ENCODE assay signal across 1 cellular context in genomic region chr9:83526901-83527300, GRCh38.
TF ChIP-seq lines count a peak whose summit lies in the region.

No MANE protein-coding gene starts in this region.

TF ChIP-seq in HepG2, 621 proteins besides CTCF, POLR2A, EP300 and RAD21 (continues in another document):
- TF ChIP-seq MAX (IDR thresholded peaks at IDR 0.05) (0 out of 2 replicates have a peak, but pooled peaks have one; percentile 19), HOXA7 (CRISPR knock-in tag; IDR thresholded peaks at IDR 0.05) (no peak), LCORL (IDR thresholded peaks at IDR 0.05) (no peak), LCORL (CRISPR knock-in tag; IDR thresholded peaks at IDR 0.05) (no peak), SMAD1 (CRISPR knock-in tag; IDR thresholded peaks at IDR 0.05; ENCODE audit: borderline replicate concordance, low read depth) (no peak), ZBTB25 (CRISPR knock-in tag; IDR thresholded peaks at IDR 0.05) (no peak), NCOA2 (CRISPR knock-in tag; IDR thresholded peaks at IDR 0.05) (peak; percentile 70), ZNF580 (CRISPR knock-in tag; IDR thresholded peaks at IDR 0.05; ENCODE audit: borderline replicate concordance, low read depth) (peak; percentile 54; the same call in 1 of the 2 replicates), ZSCAN25 (CRISPR knock-in tag; IDR thresholded peaks at IDR 0.05) (no peak), HDAC6 (IDR thresholded peaks at IDR 0.05; ENCODE audit: low read depth, low read length) (no peak), ELF3 (CRISPR knock-in tag; IDR thresholded peaks at IDR 0.05) (0 out of 2 replicates have a peak, but pooled peaks have one; percentile 12), ATF4 (CRISPR knock-in tag; IDR thresholded peaks at IDR 0.05) (no peak), DMAP1 (CRISPR knock-in tag; IDR thresholded peaks at IDR 0.05) (no peak; the same call in 1 of the 2 replicates), CBX1 (IDR thresholded peaks at IDR 0.05; ENCODE audit: low read depth) (no peak), TEAD3 (CRISPR knock-in tag; optimal IDR thresholded peaks at IDR 0.05; ENCODE audit: borderline replicate concordance) (peak; percentile 83), POLR2G (IDR thresholded peaks at IDR 0.05; ENCODE audit: low read depth, low read length) (peak; percentile 30; the same call in 1 of the 2 replicates), CEBPG (CRISPR knock-in tag; IDR thresholded peaks at IDR 0.05) (peak; percentile 57; the same call in 1 of the 2 replicates), ISL2 (CRISPR knock-in tag; IDR thresholded peaks at IDR 0.05) (0 out of 2 replicates have a peak, but pooled peaks have one; percentile 18), SNRNP70 (IDR thresholded peaks at IDR 0.05; ENCODE audit: low read depth, low read length) (no peak), ZNF3 (CRISPR knock-in tag; IDR thresholded peaks at IDR 0.05) (no peak), ZNF124 (CRISPR knock-in tag; IDR thresholded peaks at IDR 0.05) (0 out of 2 replicates have a peak, but pooled peaks have one; percentile 45), TOE1 (CRISPR knock-in tag; IDR thresholded peaks at IDR 0.05) (no peak), ZFP90 (CRISPR knock-in tag; IDR thresholded peaks at IDR 0.05; ENCODE audit: borderline replicate concordance) (0 out of 2 replicates have a peak, but pooled peaks have one; percentile 15), MED8 (CRISPR knock-in tag; IDR thresholded peaks at IDR 0.05; ENCODE audit: insufficient replicate concordance) (no peak), HOXA3 (CRISPR knock-in tag; IDR thresholded peaks at IDR 0.05) (no peak; the same call in 1 of the 2 replicates), PATZ1 (CRISPR knock-in tag; IDR thresholded peaks at IDR 0.05) (peak; percentile 63), FOXA3 (CRISPR knock-in tag; IDR thresholded peaks at IDR 0.05) (peak; percentile 54; the same call in 1 of the 2 replicates), HINFP (CRISPR knock-in tag; IDR thresholded peaks at IDR 0.05; ENCODE audit: low read depth) (no peak), ZNF644 (CRISPR knock-in tag; IDR thresholded peaks at IDR 0.05; ENCODE audit: low read depth) (peak; percentile 54), FOXO1 (CRISPR knock-in tag; IDR thresholded peaks at IDR 0.05) (peak; percentile 46), PTBP1 (IDR thresholded peaks at IDR 0.05; ENCODE audit: low read depth, low read length, poor library complexity, severe bottlenecking) (no peak), SAP130 (CRISPR knock-in tag; IDR thresholded peaks at IDR 0.05; ENCODE audit: low read depth) (peak; percentile 45; the same call in 1 of the 2 replicates), RCOR2 (CRISPR knock-in tag; IDR thresholded peaks at IDR 0.05) (0 out of 2 replicates have a peak, but pooled peaks have one; percentile 51), SIX4 (CRISPR knock-in tag; IDR thresholded peaks at IDR 0.05) (0 out of 2 replicates have a peak, but pooled peaks have one; percentile 26), GTF3A (CRISPR knock-in tag; conservative IDR thresholded peaks at IDR 0.05) (no peak), MXI1 (IDR thresholded peaks at IDR 0.05; ENCODE audit: borderline replicate concordance, low read depth, low read length) (no peak), ZNF331 (CRISPR knock-in tag; IDR thresholded peaks at IDR 0.05) (peak; percentile 80; the same call in 1 of the 2 replicates), U2AF2 (IDR thresholded peaks at IDR 0.05; ENCODE audit: low read depth, low read length) (no peak), MEIS2 (CRISPR knock-in tag; IDR thresholded peaks at IDR 0.05) (no peak), BCL6 (CRISPR knock-in tag; IDR thresholded peaks at IDR 0.05) (peak; percentile 74; the same call in 1 of the 2 replicates), HOXD1 (CRISPR knock-in tag; IDR thresholded peaks at IDR 0.05) (no peak), SMC3 (IDR thresholded peaks at IDR 0.05; ENCODE audit: low read length) (0 out of 2 replicates have a peak, but pooled peaks have one; percentile 19), GATAD2A (CRISPR knock-in tag; IDR thresholded peaks at IDR 0.05) (peak; percentile 83), ZSCAN20 (CRISPR knock-in tag; IDR thresholded peaks at IDR 0.05; ENCODE audit: borderline replicate concordance) (no peak), MAF1 (CRISPR knock-in tag; IDR thresholded peaks at IDR 0.05; ENCODE audit: borderline replicate concordance) (no peak)
- TF ChIP-seq, protein P1, sequence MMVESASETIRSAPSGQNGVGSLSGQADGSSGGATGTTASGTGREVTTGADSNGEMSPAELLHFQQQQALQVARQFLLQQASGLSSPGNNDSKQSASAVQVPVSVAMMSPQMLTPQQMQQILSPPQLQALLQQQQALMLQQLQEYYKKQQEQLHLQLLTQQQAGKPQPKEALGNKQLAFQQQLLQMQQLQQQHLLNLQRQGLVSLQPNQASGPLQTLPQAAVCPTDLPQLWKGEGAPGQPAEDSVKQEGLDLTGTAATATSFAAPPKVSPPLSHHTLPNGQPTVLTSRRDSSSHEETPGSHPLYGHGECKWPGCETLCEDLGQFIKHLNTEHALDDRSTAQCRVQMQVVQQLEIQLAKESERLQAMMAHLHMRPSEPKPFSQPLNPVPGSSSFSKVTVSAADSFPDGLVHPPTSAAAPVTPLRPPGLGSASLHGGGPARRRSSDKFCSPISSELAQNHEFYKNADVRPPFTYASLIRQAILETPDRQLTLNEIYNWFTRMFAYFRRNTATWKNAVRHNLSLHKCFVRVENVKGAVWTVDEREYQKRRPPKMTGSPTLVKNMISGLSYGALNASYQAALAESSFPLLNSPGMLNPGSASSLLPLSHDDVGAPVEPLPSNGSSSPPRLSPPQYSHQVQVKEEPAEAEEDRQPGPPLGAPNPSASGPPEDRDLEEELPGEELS (CRISPR knock-in tag; IDR thresholded peaks at IDR 0.05), result peak; percentile 61; the same call in 1 of the 2 replicates
- TF ChIP-seq, protein P2, sequence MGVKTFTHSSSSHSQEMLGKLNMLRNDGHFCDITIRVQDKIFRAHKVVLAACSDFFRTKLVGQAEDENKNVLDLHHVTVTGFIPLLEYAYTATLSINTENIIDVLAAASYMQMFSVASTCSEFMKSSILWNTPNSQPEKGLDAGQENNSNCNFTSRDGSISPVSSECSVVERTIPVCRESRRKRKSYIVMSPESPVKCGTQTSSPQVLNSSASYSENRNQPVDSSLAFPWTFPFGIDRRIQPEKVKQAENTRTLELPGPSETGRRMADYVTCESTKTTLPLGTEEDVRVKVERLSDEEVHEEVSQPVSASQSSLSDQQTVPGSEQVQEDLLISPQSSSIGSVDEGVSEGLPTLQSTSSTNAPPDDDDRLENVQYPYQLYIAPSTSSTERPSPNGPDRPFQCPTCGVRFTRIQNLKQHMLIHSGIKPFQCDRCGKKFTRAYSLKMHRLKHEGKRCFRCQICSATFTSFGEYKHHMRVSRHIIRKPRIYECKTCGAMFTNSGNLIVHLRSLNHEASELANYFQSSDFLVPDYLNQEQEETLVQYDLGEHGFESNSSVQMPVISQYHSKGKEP (CRISPR knock-in tag; IDR thresholded peaks at IDR 0.05), result no peak
- TF ChIP-seq, protein P3, sequence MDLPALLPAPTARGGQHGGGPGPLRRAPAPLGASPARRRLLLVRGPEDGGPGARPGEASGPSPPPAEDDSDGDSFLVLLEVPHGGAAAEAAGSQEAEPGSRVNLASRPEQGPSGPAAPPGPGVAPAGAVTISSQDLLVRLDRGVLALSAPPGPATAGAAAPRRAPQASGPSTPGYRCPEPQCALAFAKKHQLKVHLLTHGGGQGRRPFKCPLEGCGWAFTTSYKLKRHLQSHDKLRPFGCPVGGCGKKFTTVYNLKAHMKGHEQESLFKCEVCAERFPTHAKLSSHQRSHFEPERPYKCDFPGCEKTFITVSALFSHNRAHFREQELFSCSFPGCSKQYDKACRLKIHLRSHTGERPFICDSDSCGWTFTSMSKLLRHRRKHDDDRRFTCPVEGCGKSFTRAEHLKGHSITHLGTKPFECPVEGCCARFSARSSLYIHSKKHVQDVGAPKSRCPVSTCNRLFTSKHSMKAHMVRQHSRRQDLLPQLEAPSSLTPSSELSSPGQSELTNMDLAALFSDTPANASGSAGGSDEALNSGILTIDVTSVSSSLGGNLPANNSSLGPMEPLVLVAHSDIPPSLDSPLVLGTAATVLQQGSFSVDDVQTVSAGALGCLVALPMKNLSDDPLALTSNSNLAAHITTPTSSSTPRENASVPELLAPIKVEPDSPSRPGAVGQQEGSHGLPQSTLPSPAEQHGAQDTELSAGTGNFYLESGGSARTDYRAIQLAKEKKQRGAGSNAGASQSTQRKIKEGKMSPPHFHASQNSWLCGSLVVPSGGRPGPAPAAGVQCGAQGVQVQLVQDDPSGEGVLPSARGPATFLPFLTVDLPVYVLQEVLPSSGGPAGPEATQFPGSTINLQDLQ (CRISPR knock-in tag; IDR thresholded peaks at IDR 0.05), result no peak
- TF ChIP-seq, protein P4, sequence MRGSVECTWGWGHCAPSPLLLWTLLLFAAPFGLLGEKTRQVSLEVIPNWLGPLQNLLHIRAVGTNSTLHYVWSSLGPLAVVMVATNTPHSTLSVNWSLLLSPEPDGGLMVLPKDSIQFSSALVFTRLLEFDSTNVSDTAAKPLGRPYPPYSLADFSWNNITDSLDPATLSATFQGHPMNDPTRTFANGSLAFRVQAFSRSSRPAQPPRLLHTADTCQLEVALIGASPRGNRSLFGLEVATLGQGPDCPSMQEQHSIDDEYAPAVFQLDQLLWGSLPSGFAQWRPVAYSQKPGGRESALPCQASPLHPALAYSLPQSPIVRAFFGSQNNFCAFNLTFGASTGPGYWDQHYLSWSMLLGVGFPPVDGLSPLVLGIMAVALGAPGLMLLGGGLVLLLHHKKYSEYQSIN (CRISPR knock-in tag; IDR thresholded peaks at IDR 0.05; ENCODE audit: borderline replicate concordance), result no peak
- TF ChIP-seq, protein P5, sequence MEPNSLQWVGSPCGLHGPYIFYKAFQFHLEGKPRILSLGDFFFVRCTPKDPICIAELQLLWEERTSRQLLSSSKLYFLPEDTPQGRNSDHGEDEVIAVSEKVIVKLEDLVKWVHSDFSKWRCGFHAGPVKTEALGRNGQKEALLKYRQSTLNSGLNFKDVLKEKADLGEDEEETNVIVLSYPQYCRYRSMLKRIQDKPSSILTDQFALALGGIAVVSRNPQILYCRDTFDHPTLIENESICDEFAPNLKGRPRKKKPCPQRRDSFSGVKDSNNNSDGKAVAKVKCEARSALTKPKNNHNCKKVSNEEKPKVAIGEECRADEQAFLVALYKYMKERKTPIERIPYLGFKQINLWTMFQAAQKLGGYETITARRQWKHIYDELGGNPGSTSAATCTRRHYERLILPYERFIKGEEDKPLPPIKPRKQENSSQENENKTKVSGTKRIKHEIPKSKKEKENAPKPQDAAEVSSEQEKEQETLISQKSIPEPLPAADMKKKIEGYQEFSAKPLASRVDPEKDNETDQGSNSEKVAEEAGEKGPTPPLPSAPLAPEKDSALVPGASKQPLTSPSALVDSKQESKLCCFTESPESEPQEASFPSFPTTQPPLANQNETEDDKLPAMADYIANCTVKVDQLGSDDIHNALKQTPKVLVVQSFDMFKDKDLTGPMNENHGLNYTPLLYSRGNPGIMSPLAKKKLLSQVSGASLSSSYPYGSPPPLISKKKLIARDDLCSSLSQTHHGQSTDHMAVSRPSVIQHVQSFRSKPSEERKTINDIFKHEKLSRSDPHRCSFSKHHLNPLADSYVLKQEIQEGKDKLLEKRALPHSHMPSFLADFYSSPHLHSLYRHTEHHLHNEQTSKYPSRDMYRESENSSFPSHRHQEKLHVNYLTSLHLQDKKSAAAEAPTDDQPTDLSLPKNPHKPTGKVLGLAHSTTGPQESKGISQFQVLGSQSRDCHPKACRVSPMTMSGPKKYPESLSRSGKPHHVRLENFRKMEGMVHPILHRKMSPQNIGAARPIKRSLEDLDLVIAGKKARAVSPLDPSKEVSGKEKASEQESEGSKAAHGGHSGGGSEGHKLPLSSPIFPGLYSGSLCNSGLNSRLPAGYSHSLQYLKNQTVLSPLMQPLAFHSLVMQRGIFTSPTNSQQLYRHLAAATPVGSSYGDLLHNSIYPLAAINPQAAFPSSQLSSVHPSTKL (CRISPR knock-in tag; IDR thresholded peaks at IDR 0.05), result peak; percentile 88
